8 cellular contexts compared by ENCODE assay signal in the genomic region with DNA sequence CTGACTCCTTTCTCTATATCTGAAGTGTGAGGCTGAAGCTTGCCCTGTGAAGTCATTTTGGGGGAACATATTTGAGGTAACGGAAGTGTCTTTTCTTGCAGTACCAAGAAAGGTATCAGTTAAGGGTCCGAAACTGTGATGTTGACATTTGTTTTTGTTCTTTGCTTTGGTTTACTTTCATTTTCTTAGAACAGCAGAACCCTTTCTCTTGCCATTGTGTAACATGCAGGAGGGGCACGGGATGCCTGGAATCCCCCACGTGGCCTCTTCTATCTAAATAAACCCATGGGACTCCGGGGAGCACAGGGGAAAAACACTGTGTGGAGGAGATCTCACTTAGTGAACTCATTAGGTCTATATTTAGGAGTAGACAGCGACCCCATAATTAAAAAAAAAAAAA.
DNase-seq lines count a peak whose midpoint lies in the region; ATAC-seq lines count a peak whose summit lies in the region.
"Not testable (repeated sequence)": the region's sequence is repeated elsewhere in the genome, so short reads cannot be mapped to it uniquely, and the experiment has no call there.

No MANE protein-coding gene starts in this region.

- H3K79me2 ChIP-seq in ACC112 (ENCODE audit: control insufficient read depth, insufficient read depth, low read length, unreplicated experiment) = not testable (repeated sequence)

- H3K27ac ChIP-seq in ACC112 (ENCODE audit: low read depth, low read length) = peak overlapping the region; percentile 58

- not testable (repeated sequence) for H3K27me3 ChIP-seq in ACC112 (ENCODE audit: insufficient read depth, low read length)

- DNase-seq in astrocyte of the hippocampus (ENCODE audit: low read depth, low spot score) = peak; percentile 7
- peak; percentile 46 for DNase-seq in iris pigment epithelial cell (ENCODE audit: low read depth)

- ATAC-seq in GM18870 (IDR thresholded peaks at IDR 0.05; ENCODE audit: unreplicated experiment) (peak; percentile 65), GM21423 (IDR thresholded peaks at IDR 0.05; ENCODE audit: unreplicated experiment) (peak; percentile 49), HG02610 (IDR thresholded peaks at IDR 0.05; ENCODE audit: unreplicated experiment) (peak; percentile 57), HG03045 (IDR thresholded peaks at IDR 0.05; ENCODE audit: unreplicated experiment) (peak; percentile 49), HG03520 (IDR thresholded peaks at IDR 0.05; ENCODE audit: unreplicated experiment) (peak; percentile 80)

- H2AFZ ChIP-seq in ACC112 (ENCODE audit: low read length, unreplicated experiment) = not testable (repeated sequence)

- H3K4me3 ChIP-seq in ACC112 (ENCODE audit: low read depth, low read length) = peak overlapping the region; percentile 44; the same call in 1 of the 2 replicates

- H3K4me1 ChIP-seq in ACC112 (ENCODE audit: control insufficient read depth, insufficient read depth, low read length, unreplicated experiment) = not testable (repeated sequence)

- not testable (repeated sequence) for H3K36me3 ChIP-seq in ACC112 (ENCODE audit: insufficient read depth, low read length)

Comparison
In these comparisons a context has a peak if more than half of its experiments do, and no peak if none do; other contexts are left out.
1. Peak in every context shown above with its lines: DNase-seq, ATAC-seq, H3K4me3 ChIP-seq and H3K27ac ChIP-seq.